ENCODE assay signal across 8 cellular contexts in the genomic region with DNA sequence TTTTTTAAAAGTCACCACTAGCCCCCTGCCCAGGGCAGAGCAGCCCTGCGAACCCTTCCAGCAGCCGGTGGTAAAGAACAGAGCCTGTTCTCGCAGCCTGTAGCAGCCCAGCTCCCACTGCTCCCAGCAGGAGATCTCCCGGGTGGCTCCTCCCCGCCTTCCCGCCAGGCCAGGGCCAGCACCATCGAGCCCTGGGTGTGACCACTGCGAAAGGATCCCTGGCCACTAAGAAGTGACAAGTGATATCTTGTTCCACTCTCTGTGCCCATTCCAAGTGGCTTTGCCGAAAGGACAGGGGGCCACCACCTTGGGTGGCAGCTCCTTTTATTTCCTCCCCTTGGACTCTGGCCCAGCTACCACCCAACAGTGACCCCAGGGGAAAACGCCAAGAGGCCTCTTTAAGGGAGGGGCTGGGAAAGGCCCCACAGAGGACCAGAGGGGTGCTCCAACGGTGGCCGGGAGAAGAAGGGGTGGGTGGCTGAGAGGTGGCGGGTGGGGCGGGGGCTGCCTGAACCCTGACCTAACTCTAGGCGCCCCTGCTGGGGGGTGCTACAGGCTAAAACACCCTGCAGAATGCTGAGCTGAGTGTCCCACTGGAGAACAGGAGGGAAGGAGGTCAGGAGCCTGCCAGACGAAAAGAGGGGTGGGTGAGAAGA. TPM values are rescaled to one million over a fixed set of nuclear protein-coding genes. Genes with fewer than 3 reads are reported as not detected.
DNase-seq lines count a peak whose midpoint lies in the region; ATAC-seq and TF ChIP-seq lines count a peak whose summit lies in the region.

No MANE protein-coding gene starts in this region.

- H3K27me3 Mint-ChIP-seq in stimulated activated naive CD8-positive, alpha-beta T cell treated with anti-CD3 and anti-CD28 coated beads, Interleukin-15, amount 100 ng/mL, for 72 hours, result peaks cover 10% of the 10 kb centered on the region

- H3K4me3 ChIP-seq in iPS-20b (ENCODE audit: low read length), result peak overlapping the region; percentile 60

- no peaks in the 10 kb centered on the region for H3K9me3 ChIP-seq in iPS-20b (ENCODE audit: insufficient read depth, low read depth, low read length)

- H3K27me3 ChIP-seq in iPS-20b (ENCODE audit: insufficient read depth, low read length), result peaks cover 40% of the 10 kb centered on the region

- no peak for TF ChIP-seq CTCF in GM10266 (IDR thresholded peaks at IDR 0.05; ENCODE audit: control insufficient read depth, insufficient read depth, low read depth, missing control alignments)

- peak overlapping the region; percentile 80 to 82 for H3K4me3 Mint-ChIP-seq in stimulated activated naive CD8-positive, alpha-beta T cell treated with anti-CD3 and anti-CD28 coated beads, Interleukin-15, amount 100 ng/mL, for 72 hours

- no peak overlapping the region for H3K9ac ChIP-seq in iPS-20b (ENCODE audit: low read depth, low read length)

- no peak for ATAC-seq in stimulated activated naive CD8-positive, alpha-beta T cell treated with anti-CD3 and anti-CD28 coated beads, Interleukin-15, amount 100 ng/mL, for 72 hours
- ATAC-seq in HG03159 (IDR thresholded peaks at IDR 0.05; ENCODE audit: unreplicated experiment) (no peak), HG02588 (IDR thresholded peaks at IDR 0.05; ENCODE audit: unreplicated experiment) (no peak)

- no peaks in the 10 kb centered on the region for H3K9me3 Mint-ChIP-seq in stimulated activated naive CD8-positive, alpha-beta T cell treated with anti-CD3 and anti-CD28 coated beads, Interleukin-15, amount 100 ng/mL, for 72 hours

- H3K4me1 Mint-ChIP-seq in stimulated activated naive CD8-positive, alpha-beta T cell treated with anti-CD3 and anti-CD28 coated beads, Interleukin-15, amount 100 ng/mL, for 72 hours, result peaks cover 43% of the 10 kb centered on the region

- H3K27ac Mint-ChIP-seq in stimulated activated naive CD8-positive, alpha-beta T cell treated with anti-CD3 and anti-CD28 coated beads, Interleukin-15, amount 100 ng/mL, for 72 hours, result peak overlapping the region; percentile 54 to 72

- H3K27ac ChIP-seq in adipose tissue (ENCODE audit: low read depth, low read length) (peak overlapping the region; percentile 51), iPS-20b (ENCODE audit: low read length) (no peak overlapping the region)

- WGBS in adipose tissue, 3 donors, result 39 to 50% (median 40%) methylated on average over 16 of the region's 16 CpGs

- DNase-seq in DMS53 (lab: John Stamatoyannopoulos, UW) (peak; percentile 40), DMS53 treated with DMSO at 0.1 percent for 48 hours (lab: John Stamatoyannopoulos, UW; ENCODE audit: unreplicated experiment) (no peak), GM10266 (ENCODE audit: extremely low spot score) (no peak)
- DNase-seq in stimulated activated naive CD8-positive, alpha-beta T cell treated with anti-CD3 and anti-CD28 coated beads, Interleukin-15, amount 100 ng/mL, for 72 hours, result no peak

- peaks cover 9% of the 10 kb centered on the region for H3K4me1 ChIP-seq in iPS-20b (ENCODE audit: insufficient read depth, low read length)

- H3K36me3 ChIP-seq in iPS-20b (ENCODE audit: insufficient read depth, low read depth, low read length), result no peaks in the 10 kb centered on the region

RNA-seq across cellular contexts. Expression of gene NACC2, which starts 1.6 kb away (rescaled TPM):
- 10 to 100 TPM in 1 of 3 donors, 1 to 10 TPM in 2; 5.3 to 15.5 (median 9.1) TPM for polyA plus RNA-seq in adipose tissue

RNA-seq across cellular contexts. Expression of gene TMEM250, which starts 25.2 kb away (rescaled TPM):
- 10 to 100 TPM; 14.9 to 25.9 (median 20.4) TPM for polyA plus RNA-seq in adipose tissue
